19 cellular contexts compared by ENCODE assay signal in the genomic region with DNA sequence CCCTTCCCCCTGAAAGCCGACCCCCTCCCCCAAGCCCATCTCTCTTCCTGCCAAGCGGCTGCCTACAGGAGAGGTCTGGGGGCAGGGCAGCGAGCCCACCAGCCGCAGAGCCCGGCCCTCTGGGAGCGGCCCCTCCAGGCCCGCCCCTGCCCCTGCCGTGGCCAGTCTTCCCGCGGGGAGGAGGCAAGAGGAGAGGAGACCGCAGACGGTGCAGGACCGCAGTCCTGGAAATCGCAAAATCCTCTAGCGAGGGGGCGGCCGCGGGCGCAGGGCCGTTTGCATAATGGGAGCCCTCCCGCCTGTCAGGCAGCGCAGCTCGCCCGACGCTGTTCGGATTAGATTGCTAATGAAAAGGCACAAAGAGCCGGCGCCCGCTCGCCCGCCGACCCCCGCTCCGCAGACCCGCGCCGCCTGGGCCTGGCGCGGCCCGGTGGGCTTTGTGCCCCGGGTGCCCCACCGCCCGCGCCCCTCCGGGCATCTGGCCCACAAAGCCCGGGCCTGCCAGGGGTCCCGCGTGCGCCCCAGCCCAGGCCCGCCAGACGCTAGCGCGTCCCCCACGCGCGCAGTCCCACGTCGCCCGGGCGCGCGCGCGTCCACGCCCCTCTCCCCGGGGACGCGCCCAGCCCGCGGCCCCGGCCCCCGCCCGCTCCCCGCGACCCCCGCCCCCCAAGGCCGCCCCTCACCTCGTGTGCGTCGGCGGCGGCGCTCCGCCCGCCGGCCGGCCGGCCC. TPM values are rescaled to one million over a fixed set of nuclear protein-coding genes. Genes with fewer than 3 reads are reported as not detected.
DNase-seq lines count a peak whose midpoint lies in the region; ATAC-seq and TF ChIP-seq lines count a peak whose summit lies in the region.
"Not testable (repeated sequence)": the region's sequence is repeated elsewhere in the genome, so short reads cannot be mapped to it uniquely, and the experiment has no call there.
"Had no signal": no experiment of that assay in that cellular context is flagged by ENCODE, and none has a peak within 500 bp of the region (broad histone marks: within the 10 kb centered on the region; RNA-seq: fewer than 3 reads in every experiment).

No MANE protein-coding gene starts in this region.

- not testable (repeated sequence) for H3K9me2 ChIP-seq in GM23338 (ENCODE audit: insufficient read depth)

- H3K36me3 ChIP-seq in CD8-positive, alpha-beta T cell (ENCODE audit: insufficient read depth, low read length); GM23338 (ENCODE audit: insufficient read depth): not testable (repeated sequence)

- CTCF ChIA-PET in CD8-positive, alpha-beta T cell (lab: Charles Lee): not testable (repeated sequence)

- not testable (repeated sequence) for H3K27ac ChIP-seq in CD8-positive, alpha-beta T cell (ENCODE audit: low read depth, low read length); GM23338 (ENCODE audit: low read depth)

- H3K27me3 Mint-ChIP-seq in CD8-positive, alpha-beta T cell (ENCODE audit: low read depth); GM23338 (ENCODE audit: insufficient read depth, low read depth, poor library complexity); effector memory CD8-positive, alpha-beta T cell; natural killer cell treated with Interleukin-12 subunit alpha and Interleukin-12 subunit beta and Interleukin-15 and Interleukin-18, amount 100 ng/mL, for 72 hours: not testable (repeated sequence)

- intact Hi-C loops in CD8-positive, alpha-beta T cell (cut with DNase I, micrococcal nuclease): not testable (repeated sequence)

- not testable (repeated sequence) for H3K9me3 Mint-ChIP-seq in CD8-positive, alpha-beta T cell; GM23338; effector memory CD8-positive, alpha-beta T cell; natural killer cell treated with Interleukin-12 subunit alpha and Interleukin-12 subunit beta and Interleukin-15 and Interleukin-18, amount 100 ng/mL, for 72 hours

- not testable (repeated sequence) for H3K36me3 Mint-ChIP-seq in CD8-positive, alpha-beta T cell; GM23338 (ENCODE audit: low read depth); effector memory CD8-positive, alpha-beta T cell (ENCODE audit: insufficient read depth); natural killer cell treated with Interleukin-12 subunit alpha and Interleukin-12 subunit beta and Interleukin-15 and Interleukin-18, amount 100 ng/mL, for 72 hours

- H3K4me2 ChIP-seq in GM23338: not testable (repeated sequence)

- H3K27me3 ChIP-seq in CD8-positive, alpha-beta T cell (ENCODE audit: insufficient read depth, low read length); GM23338 (ENCODE audit: insufficient read depth): not testable (repeated sequence)

- H3K4me3 ChIP-seq in CD8-positive, alpha-beta T cell (ENCODE audit: low read depth, low read length); GM23338: not testable (repeated sequence)

- not testable (repeated sequence) for H4K20me1 ChIP-seq in GM23338 (replicated peaks; ENCODE audit: insufficient read depth)

- H3K9me3 ChIP-seq in CD8-positive, alpha-beta T cell (ENCODE audit: low read length): not testable (repeated sequence)

- POLR2A ChIA-PET in CD8-positive, alpha-beta T cell (lab: Charles Lee): not testable (repeated sequence)

- not testable (repeated sequence) for H3K4me3 Mint-ChIP-seq in CD8-positive, alpha-beta T cell; GM23338; effector memory CD8-positive, alpha-beta T cell; natural killer cell treated with Interleukin-12 subunit alpha and Interleukin-12 subunit beta and Interleukin-15 and Interleukin-18, amount 100 ng/mL, for 72 hours

- not testable (repeated sequence) for H3K79me2 ChIP-seq in GM23338 (replicated peaks; ENCODE audit: insufficient read depth)

- not testable (repeated sequence) for H3K4me1 Mint-ChIP-seq in CD8-positive, alpha-beta T cell (ENCODE audit: low read depth); GM23338; effector memory CD8-positive, alpha-beta T cell (ENCODE audit: low read depth in 2 of 2); natural killer cell treated with Interleukin-12 subunit alpha and Interleukin-12 subunit beta and Interleukin-15 and Interleukin-18, amount 100 ng/mL, for 72 hours (ENCODE audit: low read depth in 2 of 2)

- not testable (repeated sequence) for H3K27ac Mint-ChIP-seq in CD8-positive, alpha-beta T cell; GM23338; effector memory CD8-positive, alpha-beta T cell; natural killer cell treated with Interleukin-12 subunit alpha and Interleukin-12 subunit beta and Interleukin-15 and Interleukin-18, amount 100 ng/mL, for 72 hours

- not testable (repeated sequence) for H3K4me1 ChIP-seq in CD8-positive, alpha-beta T cell (ENCODE audit: insufficient read depth, low read length); GM23338 (ENCODE audit: insufficient read depth)

- not testable (repeated sequence) for TF ChIP-seq CTCF in CD8-positive, alpha-beta T cell (IDR thresholded peaks at IDR 0.05); GM23338 (conservative IDR thresholded peaks at IDR 0.05; ENCODE audit: low read depth in 2 of 2)

- ATAC-seq in CD8-positive, alpha-beta T cell: peak; percentile 34
- ATAC-seq in GM19397 (IDR thresholded peaks at IDR 0.05; ENCODE audit: unreplicated experiment) (peak; percentile 43), GM23338 (peak; percentile 12), HG02973 (IDR thresholded peaks at IDR 0.05; ENCODE audit: unreplicated experiment) (peak; percentile 37), HG03457 (IDR thresholded peaks at IDR 0.05; ENCODE audit: unreplicated experiment) (peak; percentile 12)
- peak; percentile 28 to 32 for ATAC-seq in activated CD4-positive, CD25-positive, alpha-beta regulatory T cell treated with anti-CD3 and anti-CD28 coated beads, Interleukin-2, amount 50 U/mL, for 24 hours
- ATAC-seq in effector memory CD8-positive, alpha-beta T cell (replicated peaks): peak; percentile 46
- ATAC-seq in natural killer cell treated with Interleukin-12 subunit alpha and Interleukin-12 subunit beta and Interleukin-15 and Interleukin-18, amount 100 ng/mL, for 72 hours: peak; percentile 43 to 59

- not testable (repeated sequence) for H3F3A ChIP-seq in GM23338 (replicated peaks; ENCODE audit: low read depth)

- H2AFZ ChIP-seq in GM23338: not testable (repeated sequence)

- not testable (repeated sequence) for DNase-seq in CD8-positive, alpha-beta T cell; GM23338 (ENCODE audit: low spot score); effector memory CD8-positive, alpha-beta T cell; natural killer cell treated with Interleukin-12 subunit alpha and Interleukin-12 subunit beta and Interleukin-15 and Interleukin-18, amount 100 ng/mL, for 72 hours (ENCODE audit: low spot score)

RNA-seq across cellular contexts. Expression of gene RIMBP3, which starts 34.5 kb away (rescaled TPM):
- under 1 TPM; 0.33 to 0.49 TPM for total RNA-seq in CD8-positive, alpha-beta T cell
- total RNA-seq in GM23338 (2014; rRNA removed; shearing (Covaris generic)): 0.47 and 0.52 TPM in 2 replicates
- polyA plus RNA-seq in GM23338 (2016; fragmentation: Nextera tagmentation; extraction: Ambion mirVana): 0.09 and 0.10 TPM in 2 replicates
- 1 to 10 TPM in 1 of 2 donors, under 1 TPM in 1; 0.31 to 1.5 TPM for total RNA-seq in natural killer cell treated with Interleukin-12 subunit alpha and Interleukin-12 subunit beta and Interleukin-15 and Interleukin-18, amount 100 ng/mL, for 72 hours

RNA-seq across cellular contexts. Expression of gene TMEM191B, which starts 49.7 kb away (rescaled TPM):
- total RNA-seq in CD8-positive, alpha-beta T cell: 1 to 10 TPM; 1.2 to 1.8 TPM
- 3.6 and 26.3 TPM in 2 replicates for total RNA-seq in GM23338 (2014; rRNA removed; shearing (Covaris generic))
- polyA plus RNA-seq in GM23338 (2016; fragmentation: Nextera tagmentation; extraction: Ambion mirVana): 5.3 and 8.3 TPM in 2 replicates
- total RNA-seq in natural killer cell treated with Interleukin-12 subunit alpha and Interleukin-12 subunit beta and Interleukin-15 and Interleukin-18, amount 100 ng/mL, for 72 hours: 1 to 10 TPM; 2.2 to 3.4 TPM
- total RNA-seq: A673; activated CD4-positive, alpha-beta T cell treated with anti-CD3 and anti-CD28 coated beads, Interleukin-2, amount 10 ng/mL, durations not matched to agents 24 days and 14 days; GM23248; RPMI7951 had no signal
- polyA plus RNA-seq: fibroblast of lung had no signal

RNA-seq across cellular contexts. Expression of gene GGTLC3, which starts 59.3 kb away (rescaled TPM):
- total RNA-seq in CD8-positive, alpha-beta T cell: not detected
- not detected in 2 replicates for total RNA-seq in GM23338 (2014; rRNA removed; shearing (Covaris generic))
- not detected in 2 replicates for polyA plus RNA-seq in GM23338 (2016; fragmentation: Nextera tagmentation; extraction: Ambion mirVana)
- total RNA-seq in natural killer cell treated with Interleukin-12 subunit alpha and Interleukin-12 subunit beta and Interleukin-15 and Interleukin-18, amount 100 ng/mL, for 72 hours: not detected
- total RNA-seq: A673; activated CD4-positive, alpha-beta T cell treated with anti-CD3 and anti-CD28 coated beads, Interleukin-2, amount 10 ng/mL, durations not matched to agents 24 days and 14 days; astrocyte; fibroblast of lung; GM23248; HT-29; lower leg skin; ovary; right lobe of liver; RPMI7951; transverse colon had no signal
- polyA plus RNA-seq: fibroblast of lung, GM23248, ovary had no signal
